8 cellular contexts compared by ENCODE assay signal in genomic region chr5:150671509-150672236, GRCh38. TPM values are rescaled to one million over a fixed set of nuclear protein-coding genes. Genes with fewer than 3 reads are reported as not detected.
DNase-seq lines count a peak whose midpoint lies in the region; ATAC-seq lines count a peak whose summit lies in the region.

No MANE protein-coding gene starts in this region.

- peak; percentile 59 to 76 for ATAC-seq in naive thymus-derived CD8-positive, alpha-beta T cell
- ATAC-seq in GM21529 (IDR thresholded peaks at IDR 0.05; ENCODE audit: unreplicated experiment) = no peak
- no peak for ATAC-seq in HG03135 (IDR thresholded peaks at IDR 0.05; ENCODE audit: unreplicated experiment)

- H3K36me3 ChIP-seq in BLaER1 = no peaks in the 10 kb centered on the region
- H3K36me3 ChIP-seq in HUES48 (ENCODE audit: control insufficient read depth, insufficient read depth, low read length) = peaks cover 14% of the 10 kb centered on the region
- H3K36me3 ChIP-seq in effector memory CD4-positive, alpha-beta T cell (ENCODE audit: control insufficient read depth, insufficient read depth, low read length) = no peaks in the 10 kb centered on the region

- H3K27ac ChIP-seq in BLaER1 (peak overlapping the region; percentile 74), HUES48 (ENCODE audit: low read depth, low read length) (peak overlapping the region; percentile 80)
- no peak overlapping the region for H3K27ac ChIP-seq in effector memory CD4-positive, alpha-beta T cell (ENCODE audit: insufficient read depth, low read length, poor library complexity, severe bottlenecking)

- peaks cover 36% of the 10 kb centered on the region for H3K4me1 ChIP-seq in BLaER1
- peaks cover 15% of the 10 kb centered on the region for H3K4me1 ChIP-seq in HUES48 (ENCODE audit: control insufficient read depth, insufficient read depth, low read length)
- H3K4me1 ChIP-seq in effector memory CD4-positive, alpha-beta T cell (ENCODE audit: control insufficient read depth, insufficient read depth, low read length, poor library complexity, severe bottlenecking) = peaks cover 11% of the 10 kb centered on the region

- H3K27ac Mint-ChIP-seq in naive thymus-derived CD8-positive, alpha-beta T cell = peak overlapping the region in 1 of 10 donors; percentile 34

- H3K9me3 ChIP-seq in BLaER1 = no peaks in the 10 kb centered on the region
- H3K9me3 ChIP-seq in HUES48 (ENCODE audit: control insufficient read depth, insufficient read depth, low read length) = no peaks in the 10 kb centered on the region
- H3K9me3 ChIP-seq in effector memory CD4-positive, alpha-beta T cell (ENCODE audit: control insufficient read depth, low read length) = no peaks in the 10 kb centered on the region

- H3K4me2 ChIP-seq in BLaER1 = peak overlapping the region; percentile 98

- H3K27me3 ChIP-seq in BLaER1 = peaks cover 28% of the 10 kb centered on the region
- H3K27me3 ChIP-seq in HUES48 (ENCODE audit: control insufficient read depth, insufficient read depth, low read length) = no peaks in the 10 kb centered on the region
- peaks cover 18% of the 10 kb centered on the region for H3K27me3 ChIP-seq in effector memory CD4-positive, alpha-beta T cell (replicated peaks; ENCODE audit: control insufficient read depth, insufficient read depth, low read length, poor library complexity, severe bottlenecking)

- H3K9ac ChIP-seq in BLaER1 = peak overlapping the region; percentile 70
- peak overlapping the region; percentile 80 for H3K9ac ChIP-seq in HUES48 (ENCODE audit: low read depth, low read length)

- H3K9me3 Mint-ChIP-seq in naive thymus-derived CD8-positive, alpha-beta T cell = no peaks in the 10 kb centered on the region

- DNase-seq in effector memory CD4-positive, alpha-beta T cell = no peak
- DNase-seq in naive thymus-derived CD8-positive, alpha-beta T cell = peak in 4 of 10 donors; percentile 9 to 26 (median 17)
- DNase-seq in mucosa of gallbladder (ENCODE audit: low spot score) (no peak), NCI-H2107 treated with DMSO at 0.1 percent for 48 hours (lab: John Stamatoyannopoulos, UW; ENCODE audit: unreplicated experiment) (no peak)

- H3K27me3 Mint-ChIP-seq in naive thymus-derived CD8-positive, alpha-beta T cell = peaks cover 11 to 19% (median 17%) of the 10 kb centered on the region in 5 donors

- H3K4me3 Mint-ChIP-seq in naive thymus-derived CD8-positive, alpha-beta T cell = peak overlapping the region; percentile 76 to 87 (median 82)

- POLR2A ChIA-PET in naive thymus-derived CD8-positive, alpha-beta T cell (lab: Charles Lee) = interaction anchor here (0.6 to 1.2 kb wide), 3 partner anchors 29 to 199 kb away, joined by 4 to 5 read pairs (median 5); partner anchors contain the start of genes RBM22 and SMIM3

- H4K20me1 ChIP-seq in BLaER1 = no peaks in the 10 kb centered on the region

- peaks cover 0 to 2% (median 0%) of the 10 kb centered on the region in 3 donors for H3K36me3 Mint-ChIP-seq in naive thymus-derived CD8-positive, alpha-beta T cell

- peaks cover 4 to 15% (median 8%) of the 10 kb centered on the region in 4 donors for H3K4me1 Mint-ChIP-seq in naive thymus-derived CD8-positive, alpha-beta T cell

- peak overlapping the region; percentile 70 for H3K4me3 ChIP-seq in BLaER1
- H3K4me3 ChIP-seq in HUES48 (ENCODE audit: low read depth, low read length) = peak overlapping the region; percentile 81
- peak overlapping the region; percentile 68 for H3K4me3 ChIP-seq in effector memory CD4-positive, alpha-beta T cell (ENCODE audit: insufficient read depth, low read depth, low read length, poor library complexity, severe bottlenecking)

RNA-seq across cellular contexts. Expression of gene MYOZ3, which starts 10.6 kb away (rescaled TPM):
- total RNA-seq in naive thymus-derived CD8-positive, alpha-beta T cell = not detected
- polyA plus RNA-seq in naive thymus-derived CD8-positive, alpha-beta T cell = under 1 TPM in 2 of 3 donors, not detected in 1; 0.05 to 0.19 TPM
- total RNA-seq in mucosa of gallbladder = 2.2 TPM

RNA-seq across cellular contexts. Expression of gene RBM22, which starts 29.2 kb away (rescaled TPM):
- total RNA-seq in naive thymus-derived CD8-positive, alpha-beta T cell = 100 to 1,000 TPM; 102 to 103 TPM
- polyA plus RNA-seq in naive thymus-derived CD8-positive, alpha-beta T cell = 10 to 100 TPM; 51.4 to 57.0 (median 56.2) TPM
- 46.1 TPM for total RNA-seq in mucosa of gallbladder

RNA-seq across cellular contexts. Expression of gene SYNPO, which starts 31.2 kb away (rescaled TPM):
- under 1 TPM; 0.71 to 0.83 TPM for total RNA-seq in naive thymus-derived CD8-positive, alpha-beta T cell
- polyA plus RNA-seq in naive thymus-derived CD8-positive, alpha-beta T cell = not detected
- total RNA-seq in mucosa of gallbladder = 123 TPM

Comparison
In these comparisons a context has a peak if more than half of its experiments do, and no peak if none do; other contexts are left out.
1. ATAC-seq: peak in naive thymus-derived CD8-positive, alpha-beta T cell (2 of 2); none in GM21529 (single experiment) and HG03135 (single experiment).
2. RNA of gene SYNPO, which starts 31.2 kb away (total RNA-seq): 123 TPM in mucosa of gallbladder (single experiment); 0.71 to 0.83 TPM in naive thymus-derived CD8-positive, alpha-beta T cell; every median in the first group is over 10 times any median in the second.
3. Peak in every context shown above with its lines, with median percentiles within 50 percentile points of each other: H3K4me3 ChIP-seq.